Comparison of ENCODE assay signal across 8 cellular contexts in the genomic region with DNA sequence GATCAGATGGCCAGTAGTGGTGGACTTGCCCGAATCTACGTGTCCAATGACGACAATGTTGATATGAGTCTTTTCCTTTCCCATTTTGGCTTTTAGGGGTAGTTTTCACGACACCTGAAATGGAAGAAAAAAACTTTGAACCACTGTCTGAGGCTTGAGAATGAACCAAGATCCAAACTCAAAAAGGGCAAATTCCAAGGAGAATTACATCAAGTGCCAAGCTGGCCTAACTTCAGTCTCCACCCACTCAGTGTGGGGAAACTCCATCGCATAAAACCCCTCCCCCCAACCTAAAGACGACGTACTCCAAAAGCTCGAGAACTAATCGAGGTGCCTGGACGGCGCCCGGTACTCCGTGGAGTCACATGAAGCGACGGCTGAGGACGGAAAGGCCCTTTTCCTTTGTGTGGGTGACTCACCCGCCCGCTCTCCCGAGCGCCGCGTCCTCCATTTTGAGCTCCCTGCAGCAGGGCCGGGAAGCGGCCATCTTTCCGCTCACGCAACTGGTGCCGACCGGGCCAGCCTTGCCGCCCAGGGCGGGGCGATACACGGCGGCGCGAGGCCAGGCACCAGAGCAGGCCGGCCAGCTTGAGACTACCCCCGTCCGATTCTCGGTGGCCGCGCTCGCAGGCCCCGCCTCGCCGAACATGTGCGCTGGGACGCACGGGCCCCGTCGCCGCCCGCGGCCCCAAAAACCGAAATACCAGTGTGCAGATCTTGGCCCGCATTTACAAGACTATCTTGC. TPM values are rescaled to one million over a fixed set of nuclear protein-coding genes. Genes with fewer than 3 reads are reported as not detected.
DNase-seq lines count a peak whose midpoint lies in the region; ATAC-seq and TF ChIP-seq lines count a peak whose summit lies in the region.

No MANE protein-coding gene starts in this region.

- H3K27ac ChIP-seq in ACC112 (ENCODE audit: low read depth, low read length) = peak overlapping the region; percentile 99

- POLR2A ChIA-PET in activated CD4-positive, alpha-beta memory T cell treated with anti-CD3 and anti-CD28 coated beads for 36 hours (lab: Charles Lee) = interaction anchor here (0.6 to 6.4 kb wide), 17 partner anchors 7 to 1764 kb away, joined by 3 to 82 read pairs (median 5); a partner anchor contains a TSS

- TF ChIP-seq POLR2A in GM18526 (IDR thresholded peaks at IDR 0.05; ENCODE audit: extremely low read depth, insufficient read length) (peak; percentile 54), lower leg skin (IDR thresholded peaks at IDR 0.05) (no peak)

- H3K4me1 Mint-ChIP-seq in activated CD4-positive, alpha-beta memory T cell treated with anti-CD3 and anti-CD28 coated beads for 36 hours (ENCODE audit: low read depth) = peaks cover 46% of the 10 kb centered on the region

- CTCF ChIA-PET in activated CD4-positive, alpha-beta memory T cell treated with anti-CD3 and anti-CD28 coated beads for 36 hours (lab: Charles Lee) = interaction anchor here (2.9 kb wide), 1 partner anchor 133 kb away, joined by 15 read pairs; a partner anchor contains a TSS

- H3K27me3 Mint-ChIP-seq in activated CD4-positive, alpha-beta memory T cell treated with anti-CD3 and anti-CD28 coated beads for 36 hours = peaks cover 17% of the 10 kb centered on the region

- peaks cover 55% of the 10 kb centered on the region for H3K36me3 Mint-ChIP-seq in activated CD4-positive, alpha-beta memory T cell treated with anti-CD3 and anti-CD28 coated beads for 36 hours

- peaks cover 52% of the 10 kb centered on the region for H3K79me2 ChIP-seq in ACC112 (ENCODE audit: control insufficient read depth, insufficient read depth, low read length, unreplicated experiment)

- H3K9me3 Mint-ChIP-seq in activated CD4-positive, alpha-beta memory T cell treated with anti-CD3 and anti-CD28 coated beads for 36 hours = no peaks in the 10 kb centered on the region

- intact Hi-C loops in activated CD4-positive, alpha-beta memory T cell treated with anti-CD3 and anti-CD28 coated beads for 36 hours (cut with micrococcal nuclease) = loop anchor here (2.0 kb wide), 3 partner anchors 175 to 1765 kb away; a partner anchor contains a TSS
- intact Hi-C loops in lower leg skin (cut with DNase I; ENCODE audit: low total_unique reads) = loop anchor here (10.0 kb wide), 1 partner anchor 95 kb away; no protein-coding TSS in a partner anchor

- H3K27ac Mint-ChIP-seq in activated CD4-positive, alpha-beta memory T cell treated with anti-CD3 and anti-CD28 coated beads for 36 hours = peak overlapping the region; percentile 100

- no peak for TF ChIP-seq CTCF in lower leg skin (IDR thresholded peaks at IDR 0.05)

- H3K4me1 ChIP-seq in ACC112 (ENCODE audit: control insufficient read depth, insufficient read depth, low read length, unreplicated experiment) = peaks cover 31% of the 10 kb centered on the region

- H3K4me3 ChIP-seq in ACC112 (ENCODE audit: low read depth, low read length) (peak overlapping the region; percentile 99), lower leg skin (ENCODE audit: low read depth, poor library complexity, severe bottlenecking) (peak overlapping the region; percentile 94)

- no peak overlapping the region for H2AFZ ChIP-seq in ACC112 (ENCODE audit: low read length, unreplicated experiment)

- WGBS in lower leg skin, 2 donors = 0% methylated on average over 38 to 51 of the region's 55 CpGs

- DNase-seq in NCI-H2227 treated with DMSO at 0.1 percent for 48 hours (lab: John Stamatoyannopoulos, UW) (peak; percentile 15), dermis microvascular lymphatic vessel endothelial cell (ENCODE audit: low read depth in 2 of 2) (peak; percentile 53 to 81), lower leg skin (ENCODE audit: low spot score in 2 of 2) (peak; percentile 69 to 95)
- peak; percentile 89 for DNase-seq in activated CD4-positive, alpha-beta memory T cell treated with anti-CD3 and anti-CD28 coated beads for 36 hours
- peak; percentile 82 for DNase-seq in stimulated activated CD4-positive, alpha-beta T cell treated with anti-CD3 and anti-CD28 coated beads, Interleukin-4, amount 100 ng/mL, for 1 hour

- peak overlapping the region; percentile 98 for H3K4me3 Mint-ChIP-seq in activated CD4-positive, alpha-beta memory T cell treated with anti-CD3 and anti-CD28 coated beads for 36 hours

- ATAC-seq in HG02571 (IDR thresholded peaks at IDR 0.05; ENCODE audit: unreplicated experiment) = no peak

- no peaks in the 10 kb centered on the region for H3K27me3 ChIP-seq in ACC112 (ENCODE audit: insufficient read depth, low read length)

- H3K36me3 ChIP-seq in ACC112 (ENCODE audit: insufficient read depth, low read length) = peaks cover 50% of the 10 kb centered on the region

RNA-seq across cellular contexts. Expression of a gene that starts 0.7 kb away (rescaled TPM):
- total RNA-seq in activated CD4-positive, alpha-beta memory T cell treated with anti-CD3 and anti-CD28 coated beads for 36 hours = over 10,000 TPM; 16,691 to 17,144 TPM
- total RNA-seq in dermis microvascular lymphatic vessel endothelial cell (19,247 and 25,959 TPM in 2 replicates), lower leg skin (over 10,000 TPM in 2 of 4 donors, 1,000 to 10,000 TPM in 2; 8,072 to 12,275 (median 10,774) TPM)

RNA-seq across cellular contexts. Expression of a gene that starts 58.6 kb away (rescaled TPM):
- 10 to 100 TPM; 40.7 to 47.7 TPM for total RNA-seq in activated CD4-positive, alpha-beta memory T cell treated with anti-CD3 and anti-CD28 coated beads for 36 hours
- total RNA-seq in dermis microvascular lymphatic vessel endothelial cell (22.6 and 24.5 TPM in 2 replicates), lower leg skin (10 to 100 TPM; 22.6 to 29.6 (median 25.1) TPM)

Comparison
In these comparisons a context has a peak if more than half of its experiments do, and no peak if none do; other contexts are left out.
1. DNase-seq: peak in every context shown above with its lines; median percentile 89 in activated CD4-positive, alpha-beta memory T cell treated with anti-CD3 and anti-CD28 coated beads for 36 hours; 82 in lower leg skin; 82 in stimulated activated CD4-positive, alpha-beta T cell treated with anti-CD3 and anti-CD28 coated beads, Interleukin-4, amount 100 ng/mL, for 1 hour; 67 in dermis microvascular lymphatic vessel endothelial cell; 15 in NCI-H2227 treated with DMSO at 0.1 percent for 48 hours.